1 cellular context compared by ENCODE assay signal in the genomic region with DNA sequence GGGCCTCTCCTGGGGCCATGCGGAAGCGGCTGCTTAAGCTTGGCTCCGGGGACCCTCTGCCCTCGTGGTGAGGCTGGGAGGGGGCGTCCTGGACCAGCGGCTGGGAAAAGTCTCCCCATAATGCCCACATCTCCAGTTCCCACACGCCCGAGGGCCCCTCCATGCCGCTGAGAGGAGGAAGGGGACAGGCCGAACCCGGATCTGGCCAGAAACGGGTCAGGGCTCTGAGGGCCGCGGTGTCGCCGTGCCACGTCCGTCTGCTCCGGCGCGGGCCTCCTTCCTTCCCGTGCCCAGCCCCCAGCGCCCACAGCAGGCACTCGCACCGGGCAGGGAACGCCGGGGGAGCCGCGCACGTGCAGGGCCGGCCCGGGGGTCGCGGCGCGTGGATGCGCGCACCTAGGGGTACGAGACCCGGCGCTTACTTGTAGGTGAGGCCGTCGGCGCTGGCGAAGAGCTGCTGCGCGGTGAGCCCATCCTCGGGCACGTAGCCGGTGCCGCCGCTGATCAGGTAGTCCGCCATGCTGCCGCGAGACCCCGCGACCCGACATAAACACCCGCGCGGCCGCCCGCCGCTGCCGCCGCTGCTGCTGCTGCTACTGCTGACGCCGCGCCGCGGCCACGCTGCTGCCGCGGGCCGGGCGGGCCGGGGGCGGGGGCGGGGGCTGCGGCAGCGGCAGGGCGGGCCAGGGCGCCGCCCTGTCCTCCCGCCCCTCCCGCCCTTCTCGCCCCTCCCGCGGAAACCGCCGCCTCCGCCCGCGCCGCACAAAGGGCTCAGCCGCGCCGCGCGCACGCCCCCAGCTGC.
TF ChIP-seq lines count a peak whose summit lies in the region.

No MANE protein-coding gene starts in this region.

TF ChIP-seq in SK-N-SH, 30 proteins besides CTCF, POLR2A, EP300 and RAD21 (continued from another document):
- TF ChIP-seq REST (IDR thresholded peaks at IDR 0.05; ENCODE audit: low read depth, low read length) = no peak
- TF ChIP-seq NRF1 (IDR thresholded peaks at IDR 0.05; ENCODE audit: low read depth, low read length) = peak; percentile 26; the same call in 1 of the 2 replicates
- peak; percentile 29; the same call in 1 of the 2 replicates for TF ChIP-seq GABPA (IDR thresholded peaks at IDR 0.05; ENCODE audit: low read depth)
- peak; percentile 62 for TF ChIP-seq MXI1 (IDR thresholded peaks at IDR 0.05; ENCODE audit: low read depth, low read length)
